1 cellular context compared by ENCODE assay signal in genomic region chr13:66714795-66715194, GRCh38.
TF ChIP-seq lines count a peak whose summit lies in the region.

No MANE protein-coding gene starts in this region.

TF ChIP-seq in WTC11, 78 proteins besides CTCF, POLR2A, EP300 and RAD21 (continued from another document):
- TF ChIP-seq, protein P1, sequence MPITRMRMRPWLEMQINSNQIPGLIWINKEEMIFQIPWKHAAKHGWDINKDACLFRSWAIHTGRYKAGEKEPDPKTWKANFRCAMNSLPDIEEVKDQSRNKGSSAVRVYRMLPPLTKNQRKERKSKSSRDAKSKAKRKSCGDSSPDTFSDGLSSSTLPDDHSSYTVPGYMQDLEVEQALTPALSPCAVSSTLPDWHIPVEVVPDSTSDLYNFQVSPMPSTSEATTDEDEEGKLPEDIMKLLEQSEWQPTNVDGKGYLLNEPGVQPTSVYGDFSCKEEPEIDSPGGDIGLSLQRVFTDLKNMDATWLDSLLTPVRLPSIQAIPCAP (CRISPR knock-in tag; IDR thresholded peaks at IDR 0.05) = no peak
- TF ChIP-seq TEAD4 (CRISPR knock-in tag; IDR thresholded peaks at IDR 0.05) = no peak
- no peak for TF ChIP-seq PRDM15 (CRISPR knock-in tag; IDR thresholded peaks at IDR 0.05)
- TF ChIP-seq, protein P2, sequence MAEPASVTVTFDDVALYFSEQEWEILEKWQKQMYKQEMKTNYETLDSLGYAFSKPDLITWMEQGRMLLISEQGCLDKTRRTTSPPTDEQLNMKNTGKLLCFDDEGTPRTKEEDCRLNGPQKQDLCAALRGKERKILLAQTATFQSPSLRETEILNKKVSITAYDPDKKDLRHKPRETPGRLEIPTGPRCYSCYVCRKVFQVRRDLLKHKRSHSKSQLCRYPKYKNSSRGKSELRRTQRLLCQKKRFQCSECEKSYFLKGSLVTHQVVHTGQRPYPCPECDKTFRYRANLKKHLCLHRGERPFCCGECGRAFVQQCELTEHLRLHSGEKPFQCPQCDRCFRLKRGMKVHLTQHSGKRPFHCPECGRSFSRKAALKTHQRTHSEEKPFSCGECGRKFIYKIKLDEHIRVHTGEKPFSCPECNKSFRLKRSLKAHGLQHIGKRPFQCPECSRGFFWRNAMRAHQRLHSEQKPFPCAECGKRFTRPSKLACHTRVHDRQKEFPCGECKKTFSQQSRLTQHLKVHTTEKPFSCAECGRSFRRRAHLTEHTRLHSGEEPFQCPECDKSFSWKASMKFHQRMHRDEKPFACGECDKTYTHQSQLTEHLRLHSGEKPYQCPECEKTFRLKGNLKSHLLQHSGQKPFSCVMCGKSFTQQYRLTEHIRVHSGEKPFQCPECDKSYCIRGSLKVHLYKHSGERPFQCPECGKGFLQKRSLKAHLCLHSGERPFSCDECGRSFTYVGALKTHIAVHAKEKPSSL (CRISPR knock-in tag; conservative IDR thresholded peaks at IDR 0.05) = no peak
- TF ChIP-seq, protein P3, sequence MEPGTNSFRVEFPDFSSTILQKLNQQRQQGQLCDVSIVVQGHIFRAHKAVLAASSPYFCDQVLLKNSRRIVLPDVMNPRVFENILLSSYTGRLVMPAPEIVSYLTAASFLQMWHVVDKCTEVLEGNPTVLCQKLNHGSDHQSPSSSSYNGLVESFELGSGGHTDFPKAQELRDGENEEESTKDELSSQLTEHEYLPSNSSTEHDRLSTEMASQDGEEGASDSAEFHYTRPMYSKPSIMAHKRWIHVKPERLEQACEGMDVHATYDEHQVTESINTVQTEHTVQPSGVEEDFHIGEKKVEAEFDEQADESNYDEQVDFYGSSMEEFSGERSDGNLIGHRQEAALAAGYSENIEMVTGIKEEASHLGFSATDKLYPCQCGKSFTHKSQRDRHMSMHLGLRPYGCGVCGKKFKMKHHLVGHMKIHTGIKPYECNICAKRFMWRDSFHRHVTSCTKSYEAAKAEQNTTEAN (CRISPR knock-in tag; IDR thresholded peaks at IDR 0.05) = no peak
- TF ChIP-seq ATF6 (CRISPR knock-in tag; IDR thresholded peaks at IDR 0.05) = no peak
